ENCODE assay signal across 1 cellular context in the genomic region with DNA sequence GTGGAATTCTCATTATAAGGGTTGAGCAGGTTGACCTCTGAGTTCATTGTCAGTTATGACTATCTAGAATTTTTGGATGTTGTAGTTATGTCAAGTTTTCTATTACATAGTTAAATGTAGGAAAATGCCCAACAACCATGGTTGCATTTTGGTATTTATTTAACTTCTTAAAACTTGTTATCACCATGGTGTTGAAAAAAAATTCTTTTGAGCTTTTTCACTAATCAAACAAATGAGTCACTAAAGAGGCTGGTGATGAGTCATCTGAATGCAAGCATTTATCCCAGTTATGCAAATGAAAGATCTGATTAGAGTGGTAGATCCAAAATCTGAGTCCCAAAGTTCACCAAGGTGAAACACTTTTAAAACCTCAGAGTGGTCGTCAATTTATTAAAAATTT.
TF ChIP-seq lines count a peak whose summit lies in the region.

No MANE protein-coding gene starts in this region.

TF ChIP-seq in HepG2, 621 proteins besides CTCF, POLR2A, EP300 and RAD21 (continued from another document and continues in another):
- TF ChIP-seq, protein P1, sequence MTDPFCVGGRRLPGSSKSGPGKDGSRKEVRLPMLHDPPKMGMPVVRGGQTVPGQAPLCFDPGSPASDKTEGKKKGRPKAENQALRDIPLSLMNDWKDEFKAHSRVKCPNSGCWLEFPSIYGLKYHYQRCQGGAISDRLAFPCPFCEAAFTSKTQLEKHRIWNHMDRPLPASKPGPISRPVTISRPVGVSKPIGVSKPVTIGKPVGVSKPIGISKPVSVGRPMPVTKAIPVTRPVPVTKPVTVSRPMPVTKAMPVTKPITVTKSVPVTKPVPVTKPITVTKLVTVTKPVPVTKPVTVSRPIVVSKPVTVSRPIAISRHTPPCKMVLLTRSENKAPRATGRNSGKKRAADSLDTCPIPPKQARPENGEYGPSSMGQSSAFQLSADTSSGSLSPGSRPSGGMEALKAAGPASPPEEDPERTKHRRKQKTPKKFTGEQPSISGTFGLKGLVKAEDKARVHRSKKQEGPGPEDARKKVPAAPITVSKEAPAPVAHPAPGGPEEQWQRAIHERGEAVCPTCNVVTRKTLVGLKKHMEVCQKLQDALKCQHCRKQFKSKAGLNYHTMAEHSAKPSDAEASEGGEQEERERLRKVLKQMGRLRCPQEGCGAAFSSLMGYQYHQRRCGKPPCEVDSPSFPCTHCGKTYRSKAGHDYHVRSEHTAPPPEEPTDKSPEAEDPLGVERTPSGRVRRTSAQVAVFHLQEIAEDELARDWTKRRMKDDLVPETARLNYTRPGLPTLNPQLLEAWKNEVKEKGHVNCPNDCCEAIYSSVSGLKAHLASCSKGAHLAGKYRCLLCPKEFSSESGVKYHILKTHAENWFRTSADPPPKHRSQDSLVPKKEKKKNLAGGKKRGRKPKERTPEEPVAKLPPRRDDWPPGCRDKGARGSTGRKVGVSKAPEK (CRISPR knock-in tag; IDR thresholded peaks at IDR 0.05; ENCODE audit: borderline replicate concordance): no peak
- TF ChIP-seq KLF11 (CRISPR knock-in tag; IDR thresholded peaks at IDR 0.05) (no peak), PHF5A (CRISPR knock-in tag; IDR thresholded peaks at IDR 0.05; ENCODE audit: low read depth, unreplicated experiment) (no peak), REXO4 (CRISPR knock-in tag; IDR thresholded peaks at IDR 0.05; ENCODE audit: borderline replicate concordance) (no peak), ZNF543 (CRISPR knock-in tag; IDR thresholded peaks at IDR 0.05) (no peak), CREB1 (IDR thresholded peaks at IDR 0.05) (peak; percentile 44), CREB1 (CRISPR knock-in tag; IDR thresholded peaks at IDR 0.05) (no peak), ZNF33A (CRISPR knock-in tag; IDR thresholded peaks at IDR 0.05; ENCODE audit: borderline replicate concordance) (no peak), GATAD2A (CRISPR knock-in tag; IDR thresholded peaks at IDR 0.05) (no peak), MYNN (CRISPR knock-in tag; IDR thresholded peaks at IDR 0.05; ENCODE audit: low read depth) (no peak), PAWR (CRISPR knock-in tag; IDR thresholded peaks at IDR 0.05; ENCODE audit: borderline replicate concordance) (no peak), ZNF850 (CRISPR knock-in tag; conservative IDR thresholded peaks at IDR 0.05) (no peak), FOSL1 (CRISPR knock-in tag; IDR thresholded peaks at IDR 0.05; ENCODE audit: borderline replicate concordance) (peak; percentile 73; the same call in 1 of the 2 replicates), ZNF792 (CRISPR knock-in tag; IDR thresholded peaks at IDR 0.05) (no peak), PRMT3 (CRISPR knock-in tag; IDR thresholded peaks at IDR 0.05; ENCODE audit: borderline replicate concordance, low read depth) (no peak), RFXANK (CRISPR knock-in tag; IDR thresholded peaks at IDR 0.05) (no peak), TP53 (CRISPR knock-in tag; conservative IDR thresholded peaks at IDR 0.05) (no peak), JUNB (CRISPR knock-in tag; IDR thresholded peaks at IDR 0.05; ENCODE audit: borderline replicate concordance) (peak; percentile 69; the same call in 1 of the 2 replicates), ARID2 (CRISPR knock-in tag; IDR thresholded peaks at IDR 0.05; ENCODE audit: borderline replicate concordance) (no peak), MEIS2 (CRISPR knock-in tag; IDR thresholded peaks at IDR 0.05) (no peak)
- TF ChIP-seq, protein P2, sequence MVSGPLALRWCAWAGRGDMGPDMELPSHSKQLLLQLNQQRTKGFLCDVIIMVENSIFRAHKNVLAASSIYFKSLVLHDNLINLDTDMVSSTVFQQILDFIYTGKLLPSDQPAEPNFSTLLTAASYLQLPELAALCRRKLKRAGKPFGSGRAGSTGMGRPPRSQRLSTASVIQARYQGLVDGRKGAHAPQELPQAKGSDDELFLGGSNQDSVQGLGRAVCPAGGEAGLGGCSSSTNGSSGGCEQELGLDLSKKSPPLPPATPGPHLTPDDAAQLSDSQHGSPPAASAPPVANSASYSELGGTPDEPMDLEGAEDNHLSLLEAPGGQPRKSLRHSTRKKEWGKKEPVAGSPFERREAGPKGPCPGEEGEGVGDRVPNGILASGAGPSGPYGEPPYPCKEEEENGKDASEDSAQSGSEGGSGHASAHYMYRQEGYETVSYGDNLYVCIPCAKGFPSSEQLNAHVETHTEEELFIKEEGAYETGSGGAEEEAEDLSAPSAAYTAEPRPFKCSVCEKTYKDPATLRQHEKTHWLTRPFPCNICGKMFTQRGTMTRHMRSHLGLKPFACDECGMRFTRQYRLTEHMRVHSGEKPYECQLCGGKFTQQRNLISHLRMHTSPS (CRISPR knock-in tag; IDR thresholded peaks at IDR 0.05; ENCODE audit: low read depth): no peak
- TF ChIP-seq, protein P3, sequence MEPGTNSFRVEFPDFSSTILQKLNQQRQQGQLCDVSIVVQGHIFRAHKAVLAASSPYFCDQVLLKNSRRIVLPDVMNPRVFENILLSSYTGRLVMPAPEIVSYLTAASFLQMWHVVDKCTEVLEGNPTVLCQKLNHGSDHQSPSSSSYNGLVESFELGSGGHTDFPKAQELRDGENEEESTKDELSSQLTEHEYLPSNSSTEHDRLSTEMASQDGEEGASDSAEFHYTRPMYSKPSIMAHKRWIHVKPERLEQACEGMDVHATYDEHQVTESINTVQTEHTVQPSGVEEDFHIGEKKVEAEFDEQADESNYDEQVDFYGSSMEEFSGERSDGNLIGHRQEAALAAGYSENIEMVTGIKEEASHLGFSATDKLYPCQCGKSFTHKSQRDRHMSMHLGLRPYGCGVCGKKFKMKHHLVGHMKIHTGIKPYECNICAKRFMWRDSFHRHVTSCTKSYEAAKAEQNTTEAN (CRISPR knock-in tag; conservative IDR thresholded peaks at IDR 0.05): no peak
- TF ChIP-seq, protein P4, sequence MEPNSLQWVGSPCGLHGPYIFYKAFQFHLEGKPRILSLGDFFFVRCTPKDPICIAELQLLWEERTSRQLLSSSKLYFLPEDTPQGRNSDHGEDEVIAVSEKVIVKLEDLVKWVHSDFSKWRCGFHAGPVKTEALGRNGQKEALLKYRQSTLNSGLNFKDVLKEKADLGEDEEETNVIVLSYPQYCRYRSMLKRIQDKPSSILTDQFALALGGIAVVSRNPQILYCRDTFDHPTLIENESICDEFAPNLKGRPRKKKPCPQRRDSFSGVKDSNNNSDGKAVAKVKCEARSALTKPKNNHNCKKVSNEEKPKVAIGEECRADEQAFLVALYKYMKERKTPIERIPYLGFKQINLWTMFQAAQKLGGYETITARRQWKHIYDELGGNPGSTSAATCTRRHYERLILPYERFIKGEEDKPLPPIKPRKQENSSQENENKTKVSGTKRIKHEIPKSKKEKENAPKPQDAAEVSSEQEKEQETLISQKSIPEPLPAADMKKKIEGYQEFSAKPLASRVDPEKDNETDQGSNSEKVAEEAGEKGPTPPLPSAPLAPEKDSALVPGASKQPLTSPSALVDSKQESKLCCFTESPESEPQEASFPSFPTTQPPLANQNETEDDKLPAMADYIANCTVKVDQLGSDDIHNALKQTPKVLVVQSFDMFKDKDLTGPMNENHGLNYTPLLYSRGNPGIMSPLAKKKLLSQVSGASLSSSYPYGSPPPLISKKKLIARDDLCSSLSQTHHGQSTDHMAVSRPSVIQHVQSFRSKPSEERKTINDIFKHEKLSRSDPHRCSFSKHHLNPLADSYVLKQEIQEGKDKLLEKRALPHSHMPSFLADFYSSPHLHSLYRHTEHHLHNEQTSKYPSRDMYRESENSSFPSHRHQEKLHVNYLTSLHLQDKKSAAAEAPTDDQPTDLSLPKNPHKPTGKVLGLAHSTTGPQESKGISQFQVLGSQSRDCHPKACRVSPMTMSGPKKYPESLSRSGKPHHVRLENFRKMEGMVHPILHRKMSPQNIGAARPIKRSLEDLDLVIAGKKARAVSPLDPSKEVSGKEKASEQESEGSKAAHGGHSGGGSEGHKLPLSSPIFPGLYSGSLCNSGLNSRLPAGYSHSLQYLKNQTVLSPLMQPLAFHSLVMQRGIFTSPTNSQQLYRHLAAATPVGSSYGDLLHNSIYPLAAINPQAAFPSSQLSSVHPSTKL (CRISPR knock-in tag; IDR thresholded peaks at IDR 0.05): 0 out of 2 replicates have a peak, but pooled peaks have one; percentile 29
- TF ChIP-seq, protein P5, sequence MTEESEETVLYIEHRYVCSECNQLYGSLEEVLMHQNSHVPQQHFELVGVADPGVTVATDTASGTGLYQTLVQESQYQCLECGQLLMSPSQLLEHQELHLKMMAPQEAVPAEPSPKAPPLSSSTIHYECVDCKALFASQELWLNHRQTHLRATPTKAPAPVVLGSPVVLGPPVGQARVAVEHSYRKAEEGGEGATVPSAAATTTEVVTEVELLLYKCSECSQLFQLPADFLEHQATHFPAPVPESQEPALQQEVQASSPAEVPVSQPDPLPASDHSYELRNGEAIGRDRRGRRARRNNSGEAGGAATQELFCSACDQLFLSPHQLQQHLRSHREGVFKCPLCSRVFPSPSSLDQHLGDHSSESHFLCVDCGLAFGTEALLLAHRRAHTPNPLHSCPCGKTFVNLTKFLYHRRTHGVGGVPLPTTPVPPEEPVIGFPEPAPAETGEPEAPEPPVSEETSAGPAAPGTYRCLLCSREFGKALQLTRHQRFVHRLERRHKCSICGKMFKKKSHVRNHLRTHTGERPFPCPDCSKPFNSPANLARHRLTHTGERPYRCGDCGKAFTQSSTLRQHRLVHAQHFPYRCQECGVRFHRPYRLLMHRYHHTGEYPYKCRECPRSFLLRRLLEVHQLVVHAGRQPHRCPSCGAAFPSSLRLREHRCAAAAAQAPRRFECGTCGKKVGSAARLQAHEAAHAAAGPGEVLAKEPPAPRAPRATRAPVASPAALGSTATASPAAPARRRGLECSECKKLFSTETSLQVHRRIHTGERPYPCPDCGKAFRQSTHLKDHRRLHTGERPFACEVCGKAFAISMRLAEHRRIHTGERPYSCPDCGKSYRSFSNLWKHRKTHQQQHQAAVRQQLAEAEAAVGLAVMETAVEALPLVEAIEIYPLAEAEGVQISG (CRISPR knock-in tag; IDR thresholded peaks at IDR 0.05): no peak
- TF ChIP-seq, protein P6, sequence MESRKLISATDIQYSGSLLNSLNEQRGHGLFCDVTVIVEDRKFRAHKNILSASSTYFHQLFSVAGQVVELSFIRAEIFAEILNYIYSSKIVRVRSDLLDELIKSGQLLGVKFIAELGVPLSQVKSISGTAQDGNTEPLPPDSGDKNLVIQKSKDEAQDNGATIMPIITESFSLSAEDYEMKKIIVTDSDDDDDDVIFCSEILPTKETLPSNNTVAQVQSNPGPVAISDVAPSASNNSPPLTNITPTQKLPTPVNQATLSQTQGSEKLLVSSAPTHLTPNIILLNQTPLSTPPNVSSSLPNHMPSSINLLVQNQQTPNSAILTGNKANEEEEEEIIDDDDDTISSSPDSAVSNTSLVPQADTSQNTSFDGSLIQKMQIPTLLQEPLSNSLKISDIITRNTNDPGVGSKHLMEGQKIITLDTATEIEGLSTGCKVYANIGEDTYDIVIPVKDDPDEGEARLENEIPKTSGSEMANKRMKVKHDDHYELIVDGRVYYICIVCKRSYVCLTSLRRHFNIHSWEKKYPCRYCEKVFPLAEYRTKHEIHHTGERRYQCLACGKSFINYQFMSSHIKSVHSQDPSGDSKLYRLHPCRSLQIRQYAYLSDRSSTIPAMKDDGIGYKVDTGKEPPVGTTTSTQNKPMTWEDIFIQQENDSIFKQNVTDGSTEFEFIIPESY (CRISPR knock-in tag; IDR thresholded peaks at IDR 0.05): no peak
- TF ChIP-seq, protein P7, sequence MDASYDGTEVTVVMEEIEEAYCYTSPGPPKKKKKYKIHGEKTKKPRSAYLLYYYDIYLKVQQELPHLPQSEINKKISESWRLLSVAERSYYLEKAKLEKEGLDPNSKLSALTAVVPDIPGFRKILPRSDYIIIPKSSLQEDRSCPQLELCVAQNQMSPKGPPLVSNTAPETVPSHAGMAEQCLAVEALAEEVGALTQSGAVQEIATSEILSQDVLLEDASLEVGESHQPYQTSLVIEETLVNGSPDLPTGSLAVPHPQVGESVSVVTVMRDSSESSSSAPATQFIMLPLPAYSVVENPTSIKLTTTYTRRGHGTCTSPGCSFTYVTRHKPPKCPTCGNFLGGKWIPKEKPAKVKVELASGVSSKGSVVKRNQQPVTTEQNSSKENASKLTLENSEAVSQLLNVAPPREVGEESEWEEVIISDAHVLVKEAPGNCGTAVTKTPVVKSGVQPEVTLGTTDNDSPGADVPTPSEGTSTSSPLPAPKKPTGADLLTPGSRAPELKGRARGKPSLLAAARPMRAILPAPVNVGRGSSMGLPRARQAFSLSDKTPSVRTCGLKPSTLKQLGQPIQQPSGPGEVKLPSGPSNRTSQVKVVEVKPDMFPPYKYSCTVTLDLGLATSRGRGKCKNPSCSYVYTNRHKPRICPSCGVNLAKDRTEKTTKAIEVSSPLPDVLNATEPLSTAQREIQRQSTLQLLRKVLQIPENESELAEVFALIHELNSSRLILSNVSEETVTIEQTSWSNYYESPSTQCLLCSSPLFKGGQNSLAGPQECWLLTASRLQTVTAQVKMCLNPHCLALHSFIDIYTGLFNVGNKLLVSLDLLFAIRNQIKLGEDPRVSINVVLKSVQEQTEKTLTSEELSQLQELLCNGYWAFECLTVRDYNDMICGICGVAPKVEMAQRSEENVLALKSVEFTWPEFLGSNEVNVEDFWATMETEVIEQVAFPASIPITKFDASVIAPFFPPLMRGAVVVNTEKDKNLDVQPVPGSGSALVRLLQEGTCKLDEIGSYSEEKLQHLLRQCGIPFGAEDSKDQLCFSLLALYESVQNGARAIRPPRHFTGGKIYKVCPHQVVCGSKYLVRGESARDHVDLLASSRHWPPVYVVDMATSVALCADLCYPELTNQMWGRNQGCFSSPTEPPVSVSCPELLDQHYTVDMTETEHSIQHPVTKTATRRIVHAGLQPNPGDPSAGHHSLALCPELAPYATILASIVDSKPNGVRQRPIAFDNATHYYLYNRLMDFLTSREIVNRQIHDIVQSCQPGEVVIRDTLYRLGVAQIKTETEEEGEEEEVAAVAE (CRISPR knock-in tag; IDR thresholded peaks at IDR 0.05; ENCODE audit: borderline replicate concordance): no peak
- TF ChIP-seq, protein P8, sequence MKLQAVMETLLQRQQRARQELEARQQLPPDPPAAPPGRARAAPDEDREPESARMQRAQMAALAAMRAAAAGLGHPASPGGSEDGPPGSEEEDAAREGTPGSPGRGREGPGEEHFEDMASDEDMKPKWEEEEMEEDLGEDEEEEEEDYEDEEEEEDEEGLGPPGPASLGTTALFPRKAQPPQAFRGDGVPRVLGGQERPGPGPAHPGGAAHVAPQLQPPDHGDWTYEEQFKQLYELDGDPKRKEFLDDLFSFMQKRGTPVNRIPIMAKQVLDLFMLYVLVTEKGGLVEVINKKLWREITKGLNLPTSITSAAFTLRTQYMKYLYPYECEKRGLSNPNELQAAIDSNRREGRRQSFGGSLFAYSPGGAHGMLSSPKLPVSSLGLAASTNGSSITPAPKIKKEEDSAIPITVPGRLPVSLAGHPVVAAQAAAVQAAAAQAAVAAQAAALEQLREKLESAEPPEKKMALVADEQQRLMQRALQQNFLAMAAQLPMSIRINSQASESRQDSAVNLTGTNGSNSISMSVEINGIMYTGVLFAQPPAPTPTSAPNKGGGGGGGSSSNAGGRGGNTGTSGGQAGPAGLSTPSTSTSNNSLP (IDR thresholded peaks at IDR 0.05; ENCODE audit: low read depth, low read length): peak; percentile 30; the same call in 1 of the 2 replicates
- TF ChIP-seq, protein P9, sequence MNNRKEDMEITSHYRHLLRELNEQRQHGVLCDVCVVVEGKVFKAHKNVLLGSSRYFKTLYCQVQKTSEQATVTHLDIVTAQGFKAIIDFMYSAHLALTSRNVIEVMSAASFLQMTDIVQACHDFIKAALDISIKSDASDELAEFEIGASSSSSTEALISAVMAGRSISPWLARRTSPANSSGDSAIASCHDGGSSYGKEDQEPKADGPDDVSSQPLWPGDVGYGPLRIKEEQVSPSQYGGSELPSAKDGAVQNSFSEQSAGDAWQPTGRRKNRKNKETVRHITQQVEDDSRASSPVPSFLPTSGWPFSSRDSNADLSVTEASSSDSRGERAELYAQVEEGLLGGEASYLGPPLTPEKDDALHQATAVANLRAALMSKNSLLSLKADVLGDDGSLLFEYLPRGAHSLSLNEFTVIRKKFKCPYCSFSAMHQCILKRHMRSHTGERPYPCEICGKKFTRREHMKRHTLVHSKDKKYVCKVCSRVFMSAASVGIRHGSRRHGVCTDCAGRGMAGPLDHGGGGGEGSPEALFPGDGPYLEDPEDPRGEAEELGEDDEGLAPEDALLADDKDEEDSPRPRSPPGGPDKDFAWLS (CRISPR knock-in tag; IDR thresholded peaks at IDR 0.05; ENCODE audit: borderline replicate concordance): no peak
